Comparison of ENCODE assay signal across 8 cellular contexts in genomic region chrX:56764153-56764974, GRCh38. TPM values are rescaled to one million over a fixed set of nuclear protein-coding genes. Genes with fewer than 3 reads are reported as not detected.
DNase-seq lines count a peak whose midpoint lies in the region; ATAC-seq and TF ChIP-seq lines count a peak whose summit lies in the region.

No MANE protein-coding gene starts in this region.

- intact Hi-C loops in psoas muscle (cut with DNase I): no loop called here

- WGBS in psoas muscle, 3 donors: 12 to 25% (median 22%) methylated on average over 15 to 20 of the region's 20 CpGs

- TF ChIP-seq CTCF in LNCaP clone FGC (IDR thresholded peaks at IDR 0.05; ENCODE audit: control insufficient read depth, extremely low read depth, insufficient read depth) (peak; percentile 65), psoas muscle (IDR thresholded peaks at IDR 0.05) (peak; percentile 71)

- no peaks in the 10 kb centered on the region for H3K27me3 ChIP-seq in psoas muscle (ENCODE audit: insufficient read depth in 3 of 3, low read length in 2 of 3)

- in situ Hi-C loops in G401 (cut with HindIII; ENCODE audit: low sequenced_read_pairs): no loop called here

- H3K36me3 ChIP-seq in psoas muscle (ENCODE audit: insufficient read depth in 1 of 2, low read depth in 1 of 2): no peaks in the 10 kb centered on the region

- peak; percentile 52 to 69 (median 64) for ATAC-seq in psoas muscle

- H3K27ac ChIP-seq in psoas muscle: peak overlapping the region; percentile 95

- peaks cover 15% of the 10 kb centered on the region for H3K4me1 ChIP-seq in psoas muscle

- no peaks in the 10 kb centered on the region for H3K9me3 ChIP-seq in psoas muscle

- peak; percentile 89 for DNase-seq in G401 (ENCODE audit: low spot score)
- peak; percentile 54 for DNase-seq in H4 (ENCODE audit: low spot score)
- DNase-seq in LNCaP clone FGC (ENCODE audit: low read depth): peak; percentile 75
- peak; percentile 41 for DNase-seq in activated effector memory CD4-positive, alpha-beta T cell treated with Interleukin-2 at 50 U/mL for 16 hours
- peak; percentile 28 for DNase-seq in glomerular visceral epithelial cell (ENCODE audit: extremely low spot score)
- peak; percentile 69 to 90 for DNase-seq in psoas muscle
- no peak for DNase-seq in stimulated activated naive CD4-positive, alpha-beta T cell treated with Interleukin-2 at 50 U/mL for 16 hours (lab: John Stamatoyannopoulos, UW)
- DNase-seq in NCI-H526 treated with DMSO at 0.1 percent for 48 hours (lab: John Stamatoyannopoulos, UW): no peak

- H3K4me3 ChIP-seq in LNCaP clone FGC (ENCODE audit: low read depth, low read length) (no peak overlapping the region), psoas muscle (peak overlapping the region; percentile 91)

RNA-seq across cellular contexts. Expression of gene NBDY, which starts 35.3 kb away (rescaled TPM):
- total RNA-seq in G401 (2014; rRNA removed; shearing (Covaris generic)): 7.1 and 9.1 TPM in 2 replicates
- 11.7 and 19.0 TPM in 2 replicates for total RNA-seq in H4 (2014; rRNA removed; shearing (Covaris generic))
- total RNA-seq in psoas muscle: 10 to 100 TPM in 2 of 4 donors, 1 to 10 TPM in 2; 5.3 to 15.6 (median 8.5) TPM
- polyA plus RNA-seq in psoas muscle: 1 to 10 TPM; 5.2 to 7.7 (median 6.5) TPM

Comparison
In these comparisons a context has a peak if more than half of its experiments do, and no peak if none do; other contexts are left out.
1. DNase-seq: peak in G401 (single experiment), H4 (single experiment), LNCaP clone FGC (single experiment), activated effector memory CD4-positive, alpha-beta T cell treated with Interleukin-2 at 50 U/mL for 16 hours (single experiment), glomerular visceral epithelial cell (single experiment) and psoas muscle (2 of 2); none in stimulated activated naive CD4-positive, alpha-beta T cell treated with Interleukin-2 at 50 U/mL for 16 hours (single experiment) and NCI-H526 treated with DMSO at 0.1 percent for 48 hours (single experiment).